In the genomic region with DNA sequence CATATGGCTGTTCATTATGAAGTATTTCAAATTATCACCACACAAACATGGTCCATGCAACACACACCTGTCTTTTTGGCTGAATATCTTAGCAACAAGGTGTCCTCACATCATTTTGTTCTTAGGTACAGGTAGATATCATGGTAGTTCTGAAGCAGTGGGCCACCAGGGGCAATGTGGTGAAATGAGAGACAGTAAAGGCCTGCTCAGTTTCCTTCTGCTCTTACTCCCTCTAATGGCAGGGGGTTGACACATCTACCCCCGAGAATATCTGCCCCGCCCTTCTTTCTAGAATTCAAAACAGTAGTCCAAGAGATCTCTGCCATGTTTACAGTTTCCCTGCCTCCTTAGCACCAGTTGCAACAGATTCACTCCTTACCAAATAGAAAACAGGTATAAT, we compare ENCODE assay signal across 9 cellular contexts.
DNase-seq lines count a peak whose midpoint lies in the region; ATAC-seq, FAIRE-seq and TF ChIP-seq lines count a peak whose summit lies in the region.
"Had no signal": no experiment of that assay in that cellular context is flagged by ENCODE, and none has a peak within 500 bp of the region (broad histone marks: within the 10 kb centered on the region; RNA-seq: fewer than 3 reads in every experiment).

No MANE protein-coding gene starts in this region.

- no peaks in the 10 kb centered on the region for H3K36me3 ChIP-seq in K562 (ENCODE audit: control insufficient read depth, insufficient read depth, low read length)

- H3K9me3 Mint-ChIP-seq in osteocyte (ENCODE audit: unreplicated experiment): no peaks in the 10 kb centered on the region

- TF ChIP-seq CTCF in K562 (IDR thresholded peaks at IDR 0.05 in 2 of 3, conservative IDR thresholded peaks at IDR 0.05 in 1 of 3; ENCODE audit: insufficient read depth in 2 of 3, low read depth in 1 of 3, low read length in 3 of 3): peak; percentile 23 to 51 (median 39); a peak in 4 of 6 replicates
- TF ChIP-seq CTCF in osteocyte (IDR thresholded peaks at IDR 0.05): peak; percentile 27

- 0% methylated on average over 2 of the region's 2 CpGs for WGBS in K562 (ENCODE audit: insufficient coverage, low coverage, missing lambda C conversion rate)

- no peak overlapping the region for H3K4me3 Mint-ChIP-seq in osteocyte (ENCODE audit: unreplicated experiment)

- TF ChIP-seq POLR2A in K562 (conservative IDR thresholded peaks at IDR 0.05): no peak

- POLR2A ChIA-PET in K562 (lab: Yijun Ruan, JAX): no interaction called here

- CTCF ChIA-PET in K562 (lab: Yijun Ruan, JAX; ENCODE audit: low intra/inter-chr PET ratio): no interaction called here

- TF ChIP-seq RAD21 in K562 (CRISPR knock-in tag; conservative IDR thresholded peaks at IDR 0.05 in 1 of 2, IDR thresholded peaks at IDR 0.05 in 1 of 2): no peak

- TF ChIP-seq EP300 in K562 (IDR thresholded peaks at IDR 0.05; ENCODE audit: low read length): no peak

- FAIRE-seq in K562 (lab: Jason Lieb, UNC): no peak

- no peak overlapping the region for H2AFZ ChIP-seq in K562 (ENCODE audit: low read depth, low read length)

- DNase-seq in DMS114 treated with DMSO at 0.1 percent for 48 hours (lab: John Stamatoyannopoulos, UW; ENCODE audit: unreplicated experiment) (peak; percentile 3), NCI-H345 treated with DMSO at 0.1 percent for 48 hours (lab: John Stamatoyannopoulos, UW; ENCODE audit: unreplicated experiment) (peak; percentile 51), K562 (ENCODE audit: extremely low read depth in 1 of 4, low spot score in 3 of 4) (peak in 2 of 4 experiments; percentile 16 to 17), osteocyte (ENCODE audit: extremely low spot score, unreplicated experiment) (no peak), activated gamma-delta T cell (lab: John Stamatoyannopoulos, UW) (no peak)
- DNase-seq in activated T-cell treated with anti-CD3 and anti-CD28 coated beads, Interleukin-2, amount 50 U/mL, for 48 hours: no peak

- H3K4me1 ChIP-seq in K562 (replicated peaks in 1 of 2; ENCODE audit: control insufficient read depth in 2 of 2, insufficient read depth in 2 of 2, low read length in 2 of 2): no peaks in the 10 kb centered on the region

- peaks cover 4% of the 10 kb centered on the region for H3K4me1 Mint-ChIP-seq in osteocyte (ENCODE audit: unreplicated experiment)

- intact Hi-C loops in K562 (cut with micrococcal nuclease): no loop called here

- no peak overlapping the region for H3K9ac ChIP-seq in K562 (ENCODE audit: insufficient read depth in 1 of 2, low read depth in 2 of 2, low read length in 2 of 2)

- H3K27ac Mint-ChIP-seq in osteocyte (ENCODE audit: unreplicated experiment): no peak overlapping the region

- no peaks in the 10 kb centered on the region for H3K27me3 Mint-ChIP-seq in osteocyte (ENCODE audit: unreplicated experiment)

- in situ Hi-C loops in K562 (cut with MboI): no loop called here

- no peak overlapping the region for H3K4me2 ChIP-seq in K562 (ENCODE audit: insufficient read depth, low read length)

- H3K79me2 ChIP-seq in K562 (ENCODE audit: control insufficient read depth, insufficient read depth, low read length): no peaks in the 10 kb centered on the region

- BruUV-seq in K562 (replicated peaks; lab: Mats Ljungman, UMichigan): no TSS peak

- H3K27me3 ChIP-seq in K562 (ENCODE audit: control insufficient read depth in 2 of 2, insufficient read depth in 2 of 2, low read length in 2 of 2): no peaks in the 10 kb centered on the region

- no peak overlapping the region for H3K4me3 ChIP-seq in K562
- H3K4me3 ChIP-seq: lung had no signal

- H3K27ac ChIP-seq in K562 (ENCODE audit: extremely low read depth, low read depth, low read length): no peak overlapping the region

- no peaks in the 10 kb centered on the region for H3K36me3 Mint-ChIP-seq in osteocyte (ENCODE audit: unreplicated experiment)

- no peaks in the 10 kb centered on the region for H4K20me1 ChIP-seq in K562 (replicated peaks; ENCODE audit: control insufficient read depth, insufficient read depth, low read length)

- ATAC-seq in GM19397 (IDR thresholded peaks at IDR 0.05; ENCODE audit: unreplicated experiment) (peak; percentile 98), HG03175 (IDR thresholded peaks at IDR 0.05; ENCODE audit: unreplicated experiment) (peak; percentile 97), K562 (peak; percentile 61; the same call in 2 of the 3 replicates)

- H3K9me3 ChIP-seq in K562 (replicated peaks; ENCODE audit: control insufficient read depth, insufficient read depth, low read depth, low read length): no peaks in the 10 kb centered on the region

- H3K9me1 ChIP-seq in K562 (ENCODE audit: control insufficient read depth, insufficient read depth, low read length): no peaks in the 10 kb centered on the region

TF ChIP-seq in K562, 482 proteins besides CTCF, POLR2A, EP300 and RAD21:
- TF ChIP-seq, protein P1, sequence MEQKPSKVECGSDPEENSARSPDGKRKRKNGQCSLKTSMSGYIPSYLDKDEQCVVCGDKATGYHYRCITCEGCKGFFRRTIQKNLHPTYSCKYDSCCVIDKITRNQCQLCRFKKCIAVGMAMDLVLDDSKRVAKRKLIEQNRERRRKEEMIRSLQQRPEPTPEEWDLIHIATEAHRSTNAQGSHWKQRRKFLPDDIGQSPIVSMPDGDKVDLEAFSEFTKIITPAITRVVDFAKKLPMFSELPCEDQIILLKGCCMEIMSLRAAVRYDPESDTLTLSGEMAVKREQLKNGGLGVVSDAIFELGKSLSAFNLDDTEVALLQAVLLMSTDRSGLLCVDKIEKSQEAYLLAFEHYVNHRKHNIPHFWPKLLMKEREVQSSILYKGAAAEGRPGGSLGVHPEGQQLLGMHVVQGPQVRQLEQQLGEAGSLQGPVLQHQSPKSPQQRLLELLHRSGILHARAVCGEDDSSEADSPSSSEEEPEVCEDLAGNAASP (IDR thresholded peaks at IDR 0.05): no peak
- TF ChIP-seq CBFA2T3 (IDR thresholded peaks at IDR 0.05): no peak
- no peak for TF ChIP-seq MTA2 (IDR thresholded peaks at IDR 0.05; ENCODE audit: low read depth)
- TF ChIP-seq IRF2 (CRISPR knock-in tag; IDR thresholded peaks at IDR 0.05): no peak
- no peak for TF ChIP-seq WHSC1 (IDR thresholded peaks at IDR 0.05; ENCODE audit: low read length)
- TF ChIP-seq ZNF316 (IDR thresholded peaks at IDR 0.05): no peak
- no peak for TF ChIP-seq IFI16 (CRISPR knock-in tag; IDR thresholded peaks at IDR 0.05)
- TF ChIP-seq, protein P2, sequence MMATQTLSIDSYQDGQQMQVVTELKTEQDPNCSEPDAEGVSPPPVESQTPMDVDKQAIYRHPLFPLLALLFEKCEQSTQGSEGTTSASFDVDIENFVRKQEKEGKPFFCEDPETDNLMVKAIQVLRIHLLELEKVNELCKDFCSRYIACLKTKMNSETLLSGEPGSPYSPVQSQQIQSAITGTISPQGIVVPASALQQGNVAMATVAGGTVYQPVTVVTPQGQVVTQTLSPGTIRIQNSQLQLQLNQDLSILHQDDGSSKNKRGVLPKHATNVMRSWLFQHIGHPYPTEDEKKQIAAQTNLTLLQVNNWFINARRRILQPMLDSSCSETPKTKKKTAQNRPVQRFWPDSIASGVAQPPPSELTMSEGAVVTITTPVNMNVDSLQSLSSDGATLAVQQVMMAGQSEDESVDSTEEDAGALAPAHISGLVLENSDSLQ (IDR thresholded peaks at IDR 0.05): no peak
- no peak for TF ChIP-seq ETV6 (IDR thresholded peaks at IDR 0.05; ENCODE audit: borderline replicate concordance in 1 of 2, low read depth in 2 of 2, low read length in 1 of 2)
- no peak for TF ChIP-seq ETV6 (CRISPR knock-in tag; IDR thresholded peaks at IDR 0.05; ENCODE audit: borderline replicate concordance)

Comparison
In these comparisons a context has a peak if more than half of its experiments do, and no peak if none do; other contexts are left out.
1. DNase-seq: peak in DMS114 treated with DMSO at 0.1 percent for 48 hours (single experiment) and NCI-H345 treated with DMSO at 0.1 percent for 48 hours (single experiment); none in osteocyte (single experiment), activated gamma-delta T cell (single experiment) and activated T-cell treated with anti-CD3 and anti-CD28 coated beads, Interleukin-2, amount 50 U/mL, for 48 hours (0 of 2).
2. Peak in every context shown above with its lines, with median percentiles within 50 percentile points of each other: ATAC-seq.